Comparison of ENCODE assay signal across 8 cellular contexts in the genomic region with DNA sequence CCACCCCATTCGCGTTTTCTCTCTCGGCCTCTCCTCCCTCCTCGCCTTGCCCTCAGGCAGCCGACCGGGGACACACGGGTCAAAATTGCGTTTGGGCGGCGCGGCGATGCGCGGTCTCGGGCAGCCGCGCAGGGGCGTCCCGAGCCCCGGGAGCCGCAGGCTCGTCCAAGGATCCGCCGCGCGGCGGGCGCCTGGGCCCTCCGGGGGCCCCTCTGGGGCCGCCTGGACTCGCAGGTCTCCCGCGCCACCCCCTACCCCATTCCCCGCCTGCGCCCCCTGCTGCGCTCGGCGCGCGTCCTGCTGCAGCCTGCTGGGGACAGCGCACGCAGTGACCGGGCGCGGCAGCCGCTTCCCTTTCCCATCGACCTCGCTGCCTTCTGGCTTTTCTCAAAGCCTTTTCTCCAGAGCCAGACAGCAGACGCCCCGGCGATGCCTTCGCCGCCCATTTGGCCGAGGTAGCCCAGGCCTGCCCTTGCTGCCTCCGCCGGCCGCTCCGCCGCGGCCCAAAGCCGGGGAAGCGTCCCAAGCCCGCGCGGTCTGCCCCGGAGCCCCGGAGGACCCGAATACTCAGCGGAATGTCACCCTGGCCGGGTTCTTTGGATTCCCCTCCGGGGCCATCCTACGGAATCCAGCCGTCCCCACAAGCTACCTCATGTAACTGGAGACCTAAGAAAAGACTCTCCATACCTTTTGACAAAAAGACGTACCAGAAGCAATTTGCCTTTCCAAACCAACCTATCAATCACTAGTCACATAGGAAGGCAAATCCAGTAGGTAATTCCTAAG. TPM values are rescaled to one million over a fixed set of nuclear protein-coding genes. Genes with fewer than 3 reads are reported as not detected.
DNase-seq lines count a peak whose midpoint lies in the region; ATAC-seq, FAIRE-seq and TF ChIP-seq lines count a peak whose summit lies in the region.

No MANE protein-coding gene starts in this region.

- in situ Hi-C loops in astrocyte of the spinal cord (cut with HindIII; ENCODE audit: low sequenced_read_pairs) = no loop called here

- H3K36me3 ChIP-seq in keratinocyte (ENCODE audit: control insufficient read depth in 2 of 2, extremely low read depth in 1 of 2, insufficient read depth in 2 of 2, low read length in 2 of 2) (no peaks in the 10 kb centered on the region), stomach smooth muscle (ENCODE audit: control insufficient read depth in 2 of 2, insufficient read depth in 2 of 2, low read length in 2 of 2) (no peaks in the 10 kb centered on the region)

- dilution Hi-C loops in keratinocyte (cut with MboI; ENCODE audit: extremely low pct_ligation_motif_present, low sequenced_read_pairs) = no loop called here

- peak overlapping the region; percentile 44 for H3K4me2 ChIP-seq in keratinocyte (ENCODE audit: control insufficient read depth, extremely low read depth, insufficient read depth, low read depth, low read length)

- H3K27ac ChIP-seq in keratinocyte (ENCODE audit: control insufficient read depth, insufficient read depth, low read length) = no peak overlapping the region
- H3K27ac ChIP-seq in stomach smooth muscle (ENCODE audit: low read length) = no peak overlapping the region

- peak overlapping the region; percentile 34 for H3K4me3 ChIP-seq in astrocyte of the spinal cord (ENCODE audit: low read depth, low read length)
- peak overlapping the region in 2 of 3 experiments; percentile 7 to 22 for H3K4me3 ChIP-seq in keratinocyte (ENCODE audit: control insufficient read depth in 2 of 3, extremely low read depth in 1 of 3, insufficient read depth in 2 of 3, low read depth in 1 of 3, low read length in 3 of 3)
- peak overlapping the region; percentile 71 to 72 for H3K4me3 ChIP-seq in stomach smooth muscle (ENCODE audit: low read length in 2 of 2)

- H4K20me1 ChIP-seq in keratinocyte (ENCODE audit: control insufficient read depth, extremely low read depth, insufficient read depth, low read length) = no peaks in the 10 kb centered on the region

- H3K9ac ChIP-seq in keratinocyte (ENCODE audit: control insufficient read depth, extremely low read depth, insufficient read depth, low read length) (no peak overlapping the region), stomach smooth muscle (ENCODE audit: low read length in 2 of 2) (no peak overlapping the region)

- FAIRE-seq in keratinocyte (lab: Jason Lieb, UNC) = no peak

- no peaks in the 10 kb centered on the region for H3K9me1 ChIP-seq in keratinocyte (ENCODE audit: control insufficient read depth, extremely low read depth, insufficient read depth, low read length)

- H3K4me1 ChIP-seq in keratinocyte (ENCODE audit: control insufficient read depth, extremely low read depth, insufficient read depth, low read length) = no peaks in the 10 kb centered on the region
- peaks cover 6% of the 10 kb centered on the region for H3K4me1 ChIP-seq in stomach smooth muscle (ENCODE audit: control insufficient read depth, insufficient read depth, low read length)

- H2AFZ ChIP-seq in keratinocyte (ENCODE audit: control insufficient read depth, low read length) = no peak overlapping the region

- H3K79me2 ChIP-seq in keratinocyte (ENCODE audit: control insufficient read depth, insufficient read depth, low read length) = no peaks in the 10 kb centered on the region

- TF ChIP-seq CTCF in astrocyte of the spinal cord (IDR thresholded peaks at IDR 0.05; ENCODE audit: low read depth, low read length) = no peak
- TF ChIP-seq CTCF in keratinocyte (optimal IDR thresholded peaks at IDR 0.05 in 1 of 3, IDR thresholded peaks at IDR 0.05 in 1 of 3, conservative IDR thresholded peaks at IDR 0.05 in 1 of 3; ENCODE audit: extremely low read depth in 1 of 3, insufficient read depth in 2 of 3, low read length in 3 of 3) = peak in 1 of 3 experiments; percentile 15

- ATAC-seq in HG02571 (IDR thresholded peaks at IDR 0.05; ENCODE audit: unreplicated experiment) (no peak), HG03521 (IDR thresholded peaks at IDR 0.05; ENCODE audit: unreplicated experiment) (no peak)

- no peaks in the 10 kb centered on the region for H3K9me3 ChIP-seq in keratinocyte (ENCODE audit: control insufficient read depth, low read depth, low read length)
- H3K9me3 ChIP-seq in stomach smooth muscle (ENCODE audit: control insufficient read depth in 2 of 2, low read length in 2 of 2) = no peaks in the 10 kb centered on the region

- DNase-seq in NCI-H146 (lab: John Stamatoyannopoulos, UW) (peak; percentile 22), NCI-H146 treated with DMSO at 0.1 percent for 48 hours (lab: John Stamatoyannopoulos, UW; ENCODE audit: unreplicated experiment) (no peak), astrocyte of the spinal cord (ENCODE audit: low read depth, low spot score) (peak; percentile 18), keratinocyte (ENCODE audit: low read depth, low spot score) (no peak)
- DNase-seq in stimulated activated CD4-positive, alpha-beta T cell treated with anti-CD3 and anti-CD28 coated beads, Interleukin-12 subunit alpha, Interleukin-12 subunit beta, amount 100 ng/mL, for 4 hours = no peak

- H3K27me3 ChIP-seq in keratinocyte (ENCODE audit: control insufficient read depth, extremely low read depth, insufficient read depth, low read length) = peaks cover 59% of the 10 kb centered on the region
- H3K27me3 ChIP-seq in stomach smooth muscle (ENCODE audit: control insufficient read depth in 1 of 2, insufficient read depth in 2 of 2, low read length in 2 of 2) = peaks cover 33 to 51% of the 10 kb centered on the region in 2 donors

RNA-seq across cellular contexts. Expression of a gene that starts 16.5 kb away (rescaled TPM):
- not detected in 3 replicates for polyA plus RNA-seq in keratinocyte
- polyA plus RNA-seq in keratinocyte (2011; ENCODE audit: low read depth) = not detected
- not detected in 2 replicates for polyA plus RNA-seq in keratinocyte (2011; cell fraction: cytosol; rRNA removed)
- polyA plus RNA-seq in keratinocyte (2011; cell fraction: nucleus; rRNA removed) = not detected in 2 replicates
- not detected in 2 replicates for polyA plus RNA-seq in keratinocyte (2012; ENCODE audit: low replicate concordance)
- polyA minus RNA-seq in keratinocyte = not detected in 3 replicates
- polyA minus RNA-seq in keratinocyte (2011; cell fraction: cytosol; rRNA and poly(A)+ RNA removed) = not detected
- polyA minus RNA-seq in keratinocyte (2011; cell fraction: nucleus; rRNA and poly(A)+ RNA removed) = not detected in 2 replicates

Comparison
In these comparisons a context has a peak if more than half of its experiments do, and no peak if none do; other contexts are left out.
1. DNase-seq: peak in NCI-H146 (single experiment) and astrocyte of the spinal cord (single experiment); none in NCI-H146 treated with DMSO at 0.1 percent for 48 hours (single experiment), keratinocyte (single experiment) and stimulated activated CD4-positive, alpha-beta T cell treated with anti-CD3 and anti-CD28 coated beads, Interleukin-12 subunit alpha, Interleukin-12 subunit beta, amount 100 ng/mL, for 4 hours (single experiment).
2. H3K4me3 ChIP-seq: peak in every context shown above with its lines; median percentile 72 in stomach smooth muscle; 34 in astrocyte of the spinal cord; 14 in keratinocyte.